In genomic region chr12:45909041-45909713, GRCh38 we compare ENCODE assay signal across 23 cellular contexts.
DNase-seq lines count a peak whose midpoint lies in the region; ATAC-seq and TF ChIP-seq lines count a peak whose summit lies in the region.
"Had no signal": no experiment of that assay in that cellular context is flagged by ENCODE, and none has a peak within 500 bp of the region (broad histone marks: within the 10 kb centered on the region; RNA-seq: fewer than 3 reads in every experiment).

No MANE protein-coding gene starts in this region.

- peak overlapping the region; percentile 44 for H3K27ac Mint-ChIP-seq in nephron progenitor cell
- no peak overlapping the region for H3K27ac Mint-ChIP-seq in activated CD4-positive, alpha-beta T cell treated with anti-CD3 and anti-CD28 coated beads, Interleukin-2, amount 10 ng/mL, durations not matched to agents 24 days and 14 days
- H3K27ac Mint-ChIP-seq: H9 had no signal

- intact Hi-C loops in body of pancreas (cut with DNase I), result no loop called here
- intact Hi-C loops in activated CD4-positive, alpha-beta T cell treated with anti-CD3 and anti-CD28 coated beads, Interleukin-2, amount 10 ng/mL, durations not matched to agents 24 days and 14 days (cut with micrococcal nuclease), result no loop called here

- peak overlapping the region in 1 of 4 donors; percentile 37 for H3K27ac ChIP-seq in body of pancreas
- H3K27ac ChIP-seq: 22Rv1, heart right ventricle, sigmoid colon, upper lobe of left lung, VCaP had no signal

- H3K27me3 ChIP-seq in body of pancreas, result no peaks in the 10 kb centered on the region
- H3K27me3 ChIP-seq: heart right ventricle, sigmoid colon, upper lobe of left lung had no signal

- ATAC-seq in body of pancreas, result peak; percentile 43
- ATAC-seq: heart right ventricle, left ventricle myocardium superior had no signal

- 32% methylated on average over 4 of the region's 4 CpGs for WGBS in body of pancreas, 2 donors

- TF ChIP-seq CTCF in body of pancreas (IDR thresholded peaks at IDR 0.05) (no peak), nephron progenitor cell (IDR thresholded peaks at IDR 0.05) (no peak)

- DNase-seq in DMS 273 (lab: John Stamatoyannopoulos, UW; ENCODE audit: unreplicated experiment) (peak; percentile 50), DMS 273 treated with DMSO at 0.1 percent for 48 hours (lab: John Stamatoyannopoulos, UW) (no peak), NCI-H524 (lab: John Stamatoyannopoulos, UW) (peak; percentile 1 to 41), body of pancreas (no peak), nephron progenitor cell (no peak), globus pallidus (ENCODE audit: low spot score) (no peak), NCI-H1048 (lab: John Stamatoyannopoulos, UW) (no peak)
- no peak for DNase-seq in activated CD4-positive, alpha-beta T cell treated with anti-CD3 and anti-CD28 coated beads, Interleukin-2, amount 10 ng/mL, durations not matched to agents 24 days and 14 days
- DNase-seq: activated CD4-positive, alpha-beta T cell treated with anti-CD3 and anti-CD28 coated beads, Interleukin-2, amount 50 U/mL, for 1 hour; activated CD8-positive, alpha-beta memory T cell treated with anti-CD3 and anti-CD28 coated beads, Interleukin-2, amount 50 U/mL, for 4 hours; activated gamma-delta T cell treated with Interleukin-2 at 50 U/mL for 16 hours; H9; heart right ventricle; left ventricle myocardium superior; MM.1S; NCI-H1436; RPMI8226; sigmoid colon; stimulated activated CD8-positive, alpha-beta memory T cell treated with anti-CD3 and anti-CD28 coated beads, Interleukin-4, amount 100 ng/mL, for 48 hours; upper lobe of left lung had no signal

- no peak for TF ChIP-seq POLR2A in body of pancreas (IDR thresholded peaks at IDR 0.05)

- no peak overlapping the region for H3K4me3 Mint-ChIP-seq in nephron progenitor cell
- H3K4me3 Mint-ChIP-seq in activated CD4-positive, alpha-beta T cell treated with anti-CD3 and anti-CD28 coated beads, Interleukin-2, amount 10 ng/mL, durations not matched to agents 24 days and 14 days, result no peak overlapping the region
- H3K4me3 Mint-ChIP-seq: H9, nephron had no signal

- no peaks in the 10 kb centered on the region for H3K9me3 Mint-ChIP-seq in nephron progenitor cell
- H3K9me3 Mint-ChIP-seq in activated CD4-positive, alpha-beta T cell treated with anti-CD3 and anti-CD28 coated beads, Interleukin-2, amount 10 ng/mL, durations not matched to agents 24 days and 14 days, result no peaks in the 10 kb centered on the region
- H3K9me3 Mint-ChIP-seq: H9, nephron had no signal

- H3K4me1 ChIP-seq in body of pancreas, result peaks cover 20% of the 10 kb centered on the region
- H3K4me1 ChIP-seq: upper lobe of left lung had no signal

- no peaks in the 10 kb centered on the region for H3K9me3 ChIP-seq in body of pancreas
- H3K9me3 ChIP-seq: heart right ventricle, sigmoid colon, upper lobe of left lung had no signal

- peaks cover 3% of the 10 kb centered on the region for H3K27me3 Mint-ChIP-seq in nephron progenitor cell (ENCODE audit: low read depth, poor library complexity)
- no peaks in the 10 kb centered on the region for H3K27me3 Mint-ChIP-seq in activated CD4-positive, alpha-beta T cell treated with anti-CD3 and anti-CD28 coated beads, Interleukin-2, amount 10 ng/mL, durations not matched to agents 24 days and 14 days

- peaks cover 11% of the 10 kb centered on the region for H3K4me1 Mint-ChIP-seq in nephron progenitor cell
- no peaks in the 10 kb centered on the region for H3K4me1 Mint-ChIP-seq in activated CD4-positive, alpha-beta T cell treated with anti-CD3 and anti-CD28 coated beads, Interleukin-2, amount 10 ng/mL, durations not matched to agents 24 days and 14 days
- H3K4me1 Mint-ChIP-seq: H9 had no signal

- no peak overlapping the region for H3K4me3 ChIP-seq in body of pancreas
- H3K4me3 ChIP-seq: heart right ventricle, sigmoid colon, upper lobe of left lung had no signal

- peaks cover 31% of the 10 kb centered on the region for H3K36me3 Mint-ChIP-seq in nephron progenitor cell (ENCODE audit: low read depth)
- H3K36me3 Mint-ChIP-seq in activated CD4-positive, alpha-beta T cell treated with anti-CD3 and anti-CD28 coated beads, Interleukin-2, amount 10 ng/mL, durations not matched to agents 24 days and 14 days (ENCODE audit: low read depth), result peaks cover 12% of the 10 kb centered on the region

- H3K36me3 ChIP-seq in body of pancreas (replicated peaks in 1 of 2; ENCODE audit: insufficient read depth in 1 of 2, low read depth in 2 of 2), result no peaks in the 10 kb centered on the region

Comparison
In these comparisons a context has a peak if more than half of its experiments do, and no peak if none do; other contexts are left out.
1. DNase-seq: peak in DMS 273 (single experiment) and NCI-H524 (2 of 2); none in DMS 273 treated with DMSO at 0.1 percent for 48 hours (single experiment), body of pancreas (0 of 4), nephron progenitor cell (single experiment), globus pallidus (single experiment), activated CD4-positive, alpha-beta T cell treated with anti-CD3 and anti-CD28 coated beads, Interleukin-2, amount 10 ng/mL, durations not matched to agents 24 days and 14 days (single experiment) and NCI-H1048 (single experiment).